In genomic region chr16:66885491-66885890, GRCh38 we compare ENCODE assay signal across 2 cellular contexts.
TF ChIP-seq lines count a peak whose summit lies in the region.

No MANE protein-coding gene starts in this region.

TF ChIP-seq in WTC11, 78 proteins besides CTCF, POLR2A, EP300 and RAD21:
- TF ChIP-seq KAT7 (CRISPR knock-in tag; IDR thresholded peaks at IDR 0.05; ENCODE audit: borderline replicate concordance) (no peak), MYBL2 (CRISPR knock-in tag; IDR thresholded peaks at IDR 0.05) (no peak), GABPB1 (CRISPR knock-in tag; IDR thresholded peaks at IDR 0.05) (no peak), ZNF532 (CRISPR knock-in tag; IDR thresholded peaks at IDR 0.05; ENCODE audit: borderline replicate concordance) (no peak), ZNF423 (CRISPR knock-in tag; IDR thresholded peaks at IDR 0.05) (no peak), FOXK1 (CRISPR knock-in tag; IDR thresholded peaks at IDR 0.05) (no peak), ZNF317 (CRISPR knock-in tag; IDR thresholded peaks at IDR 0.05; ENCODE audit: borderline replicate concordance, low read depth) (no peak), AR (CRISPR knock-in tag; IDR thresholded peaks at IDR 0.05) (no peak), MAX (CRISPR knock-in tag; IDR thresholded peaks at IDR 0.05) (no peak), SP1 (CRISPR knock-in tag; conservative IDR thresholded peaks at IDR 0.05) (no peak), ELF4 (CRISPR knock-in tag; IDR thresholded peaks at IDR 0.05; ENCODE audit: low read depth) (no peak), ATF1 (CRISPR knock-in tag; IDR thresholded peaks at IDR 0.05) (no peak), ZNF121 (CRISPR knock-in tag; IDR thresholded peaks at IDR 0.05) (no peak), ZBTB43 (CRISPR knock-in tag; IDR thresholded peaks at IDR 0.05) (no peak)
- TF ChIP-seq, protein P1, sequence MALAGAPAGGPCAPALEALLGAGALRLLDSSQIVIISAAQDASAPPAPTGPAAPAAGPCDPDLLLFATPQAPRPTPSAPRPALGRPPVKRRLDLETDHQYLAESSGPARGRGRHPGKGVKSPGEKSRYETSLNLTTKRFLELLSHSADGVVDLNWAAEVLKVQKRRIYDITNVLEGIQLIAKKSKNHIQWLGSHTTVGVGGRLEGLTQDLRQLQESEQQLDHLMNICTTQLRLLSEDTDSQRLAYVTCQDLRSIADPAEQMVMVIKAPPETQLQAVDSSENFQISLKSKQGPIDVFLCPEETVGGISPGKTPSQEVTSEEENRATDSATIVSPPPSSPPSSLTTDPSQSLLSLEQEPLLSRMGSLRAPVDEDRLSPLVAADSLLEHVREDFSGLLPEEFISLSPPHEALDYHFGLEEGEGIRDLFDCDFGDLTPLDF (CRISPR knock-in tag; IDR thresholded peaks at IDR 0.05) = no peak

TF ChIP-seq in SK-N-SH, 30 proteins besides CTCF, POLR2A, EP300 and RAD21:
- TF ChIP-seq, protein P2, sequence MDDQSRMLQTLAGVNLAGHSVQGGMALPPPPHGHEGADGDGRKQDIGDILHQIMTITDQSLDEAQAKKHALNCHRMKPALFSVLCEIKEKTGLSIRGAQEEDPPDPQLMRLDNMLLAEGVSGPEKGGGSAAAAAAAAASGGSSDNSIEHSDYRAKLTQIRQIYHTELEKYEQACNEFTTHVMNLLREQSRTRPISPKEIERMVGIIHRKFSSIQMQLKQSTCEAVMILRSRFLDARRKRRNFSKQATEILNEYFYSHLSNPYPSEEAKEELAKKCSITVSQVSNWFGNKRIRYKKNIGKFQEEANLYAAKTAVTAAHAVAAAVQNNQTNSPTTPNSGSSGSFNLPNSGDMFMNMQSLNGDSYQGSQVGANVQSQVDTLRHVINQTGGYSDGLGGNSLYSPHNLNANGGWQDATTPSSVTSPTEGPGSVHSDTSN (IDR thresholded peaks at IDR 0.05) = no peak
- TF ChIP-seq SMC3 (IDR thresholded peaks at IDR 0.05; ENCODE audit: low read depth, low read length) = no peak
- no peak for TF ChIP-seq CHD2 (IDR thresholded peaks at IDR 0.05; ENCODE audit: low read length, partially characterized antibody)
